8 cellular contexts compared by ENCODE assay signal in the genomic region with DNA sequence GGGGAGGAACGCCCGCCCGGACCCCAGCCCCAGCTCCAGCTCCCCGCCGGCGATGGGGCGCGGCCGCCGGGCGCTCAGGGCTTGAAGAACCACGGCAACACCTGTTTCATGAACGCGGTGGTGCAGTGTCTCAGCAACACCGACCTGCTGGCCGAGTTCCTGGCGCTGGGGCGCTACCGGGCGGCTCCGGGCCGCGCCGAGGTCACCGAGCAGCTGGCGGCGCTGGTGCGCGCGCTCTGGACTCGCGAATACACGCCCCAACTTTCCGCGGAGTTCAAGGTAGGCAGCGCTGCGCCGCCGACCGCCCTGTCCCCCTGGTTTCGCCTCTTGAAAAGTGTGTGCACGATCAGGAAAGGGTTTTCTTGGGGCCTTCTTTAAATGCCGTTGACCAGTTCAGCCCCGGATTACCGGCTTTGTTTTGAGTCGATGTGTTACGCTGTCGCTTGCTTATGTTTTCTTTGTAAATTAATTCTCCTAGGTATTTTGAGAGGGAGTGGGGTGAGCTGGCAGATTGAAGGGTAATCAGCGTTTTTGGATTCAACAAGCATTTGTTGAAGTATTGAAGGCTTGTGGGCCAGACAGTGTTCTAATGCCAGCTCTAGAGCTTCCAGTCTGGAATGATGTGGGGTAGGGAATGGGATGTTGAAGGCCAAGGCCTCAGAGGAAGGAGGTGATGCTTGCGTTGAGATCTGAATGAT. TPM values are rescaled to one million over a fixed set of nuclear protein-coding genes. Genes with fewer than 3 reads are reported as not detected.
DNase-seq lines count a peak whose midpoint lies in the region; ATAC-seq and TF ChIP-seq lines count a peak whose summit lies in the region.

No MANE protein-coding gene starts in this region.

- H2AFZ ChIP-seq in ACC112 (ENCODE audit: low read length, unreplicated experiment) = no peak overlapping the region

- H3K27me3 Mint-ChIP-seq in chondrocyte (ENCODE audit: low read depth) = no peaks in the 10 kb centered on the region

- 2% methylated on average over 8 to 50 of the region's 50 CpGs for WGBS in testis, 2 donors

- H3K9me3 Mint-ChIP-seq in chondrocyte (ENCODE audit: low read depth) = no peaks in the 10 kb centered on the region

- H3K27ac ChIP-seq in ACC112 (ENCODE audit: low read depth, low read length) (no peak overlapping the region), Peyer's patch (peak overlapping the region in 3 of 4 donors; percentile 93 to 99 (median 94)), lower lobe of right lung (peak overlapping the region; percentile 87), testis (no peak overlapping the region), SJCRH30 (no peak overlapping the region)

- peak overlapping the region; percentile 50 for H3K27ac Mint-ChIP-seq in chondrocyte (ENCODE audit: unreplicated experiment)

- H3K36me3 ChIP-seq in ACC112 (ENCODE audit: insufficient read depth, low read length) = no peaks in the 10 kb centered on the region
- H3K36me3 ChIP-seq in Peyer's patch = no peaks in the 10 kb centered on the region
- no peaks in the 10 kb centered on the region for H3K36me3 ChIP-seq in lower lobe of right lung
- H3K36me3 ChIP-seq in testis (ENCODE audit: low read depth, missing control alignments) = no peaks in the 10 kb centered on the region
- no peaks in the 10 kb centered on the region for H3K36me3 ChIP-seq in SJCRH30

- peaks cover 31% of the 10 kb centered on the region for H3K27me3 ChIP-seq in ACC112 (ENCODE audit: insufficient read depth, low read length)
- no peaks in the 10 kb centered on the region for H3K27me3 ChIP-seq in Peyer's patch
- peaks cover 21% of the 10 kb centered on the region for H3K27me3 ChIP-seq in lower lobe of right lung (ENCODE audit: low read depth)
- H3K27me3 ChIP-seq in testis = no peaks in the 10 kb centered on the region
- no peaks in the 10 kb centered on the region for H3K27me3 ChIP-seq in SJCRH30

- H3K4me3 ChIP-seq in ACC112 (ENCODE audit: low read depth, low read length) (peak overlapping the region; percentile 69), Peyer's patch (peak overlapping the region; percentile 44 to 90 (median 60)), lower lobe of right lung (peak overlapping the region; percentile 66), testis (peak overlapping the region; percentile 56 to 61), SJCRH30 (no peak overlapping the region)

- H3K4me1 ChIP-seq in ACC112 (ENCODE audit: control insufficient read depth, insufficient read depth, low read length, unreplicated experiment) (peaks cover 5% of the 10 kb centered on the region), Peyer's patch (peaks cover 0 to 15% (median 0%) of the 10 kb centered on the region in 4 donors), lower lobe of right lung (peaks cover 8% of the 10 kb centered on the region), testis (no peaks in the 10 kb centered on the region), SJCRH30 (no peaks in the 10 kb centered on the region)

- H3K9me3 ChIP-seq in Peyer's patch = no peaks in the 10 kb centered on the region
- H3K9me3 ChIP-seq in lower lobe of right lung = no peaks in the 10 kb centered on the region
- no peaks in the 10 kb centered on the region for H3K9me3 ChIP-seq in testis
- no peaks in the 10 kb centered on the region for H3K9me3 ChIP-seq in SJCRH30 (replicated peaks)

- TF ChIP-seq POLR2A in Peyer's patch (IDR thresholded peaks at IDR 0.05) = peak in 1 of 2 donors; percentile 46
- no peak for TF ChIP-seq POLR2A in testis (IDR thresholded peaks at IDR 0.05)

- no peaks in the 10 kb centered on the region for H3K36me3 Mint-ChIP-seq in chondrocyte (ENCODE audit: low read depth)

- peak; percentile 44 for ATAC-seq in GM18498 (IDR thresholded peaks at IDR 0.05; ENCODE audit: unreplicated experiment)
- ATAC-seq in lower lobe of right lung = peak; percentile 79 to 83

- peak in 2 of 3 donors; percentile 82 to 89 for DNase-seq in Peyer's patch
- no peak for DNase-seq in chondrocyte (ENCODE audit: low spot score)
- DNase-seq in lower lobe of right lung = peak; percentile 79
- DNase-seq in testis = peak; percentile 65
- DNase-seq in SJCRH30 = no peak
- DNase-seq in HCEC 1CT = no peak

- peaks cover 46% of the 10 kb centered on the region for H3K4me1 Mint-ChIP-seq in chondrocyte (ENCODE audit: low read depth)

- TF ChIP-seq CTCF in Peyer's patch (IDR thresholded peaks at IDR 0.05) (peak in 3 of 6 experiments; percentile 17 to 48 (median 27)), chondrocyte (IDR thresholded peaks at IDR 0.05) (peak; percentile 51), lower lobe of right lung (IDR thresholded peaks at IDR 0.05) (peak; percentile 29), testis (IDR thresholded peaks at IDR 0.05) (no peak)

- H3K79me2 ChIP-seq in ACC112 (ENCODE audit: control insufficient read depth, insufficient read depth, low read length, unreplicated experiment) = no peaks in the 10 kb centered on the region

- H3K4me3 Mint-ChIP-seq in chondrocyte (ENCODE audit: unreplicated experiment) = peak overlapping the region; percentile 75

- intact Hi-C loops in lower lobe of right lung (cut with DNase I) = no loop called here
- intact Hi-C loops in testis (cut with DNase I; ENCODE audit: low total_unique reads) = no loop called here

RNA-seq across cellular contexts. Expression of a gene that starts 0.7 kb away (rescaled TPM):
- 10 to 100 TPM in 3 of 4 donors, 1 to 10 TPM in 1; 7.4 to 34.8 (median 21.5) TPM for total RNA-seq in Peyer's patch
- total RNA-seq in chondrocyte = 2.6 to 4.3 TPM (median 2.7 TPM) in 3 replicates
- total RNA-seq in lower lobe of right lung = 6.8 TPM
- total RNA-seq in testis = 1 to 10 TPM; 6.4 to 7.2 TPM
- polyA plus RNA-seq in testis (ENCODE audit: insufficient read depth, low read depth, low replicate concordance) = 4.6 TPM
- total RNA-seq in SJCRH30 (2014; rRNA removed; shearing (Covaris generic)) = 0.04 TPM in 1 of 2 replicates, not detected in the other

Comparison
In these comparisons a context has a peak if more than half of its experiments do, and no peak if none do; other contexts are left out.
1. H3K27ac ChIP-seq: peak in Peyer's patch (3 of 4) and lower lobe of right lung (single experiment); none in ACC112 (single experiment), testis (0 of 2) and SJCRH30 (single experiment).
2. DNase-seq: peak in Peyer's patch (2 of 3), lower lobe of right lung (single experiment) and testis (single experiment); none in chondrocyte (single experiment), SJCRH30 (0 of 2) and HCEC 1CT (single experiment).
3. CTCF ChIP-seq: peak in chondrocyte (single experiment) and lower lobe of right lung (single experiment); none in testis (0 of 3).